Comparison of ENCODE assay signal across 12 cellular contexts in genomic region chr5:178324481-178325310, GRCh38.
DNase-seq lines count a peak whose midpoint lies in the region; ATAC-seq and TF ChIP-seq lines count a peak whose summit lies in the region.
"Had no signal": no experiment of that assay in that cellular context is flagged by ENCODE, and none has a peak within 500 bp of the region (broad histone marks: within the 10 kb centered on the region; RNA-seq: fewer than 3 reads in every experiment).

No MANE protein-coding gene starts in this region.

- H3K4me2 ChIP-seq in smooth muscle cell = no peak overlapping the region

- no peaks in the 10 kb centered on the region for H3K79me2 ChIP-seq in smooth muscle cell (ENCODE audit: low read depth)

- no peaks in the 10 kb centered on the region for H3K9me3 ChIP-seq in smooth muscle cell (replicated peaks; ENCODE audit: low read depth)

- H3K36me3 ChIP-seq in smooth muscle cell (ENCODE audit: low read depth) = no peaks in the 10 kb centered on the region

- H3F3A ChIP-seq in smooth muscle cell (ENCODE audit: low read depth) = no peaks in the 10 kb centered on the region

- no peak overlapping the region for H3K9ac ChIP-seq in smooth muscle cell (ENCODE audit: low read depth)

- H3K27me3 ChIP-seq in smooth muscle cell (ENCODE audit: low read depth) = no peaks in the 10 kb centered on the region

- peak overlapping the region; percentile 68 for H3K27ac Mint-ChIP-seq in glutamatergic neuron (ENCODE audit: unreplicated experiment)
- H3K27ac Mint-ChIP-seq in activated naive CD8-positive, alpha-beta T cell treated with anti-CD3 and anti-CD28 coated beads for 36 hours = no peak overlapping the region
- H3K27ac Mint-ChIP-seq: effector memory CD8-positive, alpha-beta T cell had no signal

- no peaks in the 10 kb centered on the region for H3K4me1 ChIP-seq in smooth muscle cell (ENCODE audit: low read depth)

- H3K4me3 ChIP-seq in GM12865 (ENCODE audit: low read depth, low read length) = peak overlapping the region; percentile 72
- H3K4me3 ChIP-seq in smooth muscle cell = no peak overlapping the region

- H3K4me1 Mint-ChIP-seq in glutamatergic neuron (ENCODE audit: low read depth, unreplicated experiment) = peaks cover 17% of the 10 kb centered on the region
- no peaks in the 10 kb centered on the region for H3K4me1 Mint-ChIP-seq in activated naive CD8-positive, alpha-beta T cell treated with anti-CD3 and anti-CD28 coated beads for 36 hours

- ATAC-seq in GM19438 (IDR thresholded peaks at IDR 0.05; ENCODE audit: low read depth, unreplicated experiment) (peak; percentile 71), HG03039 (IDR thresholded peaks at IDR 0.05; ENCODE audit: unreplicated experiment) (peak; percentile 50)
- ATAC-seq: effector memory CD8-positive, alpha-beta T cell had no signal

- no peaks in the 10 kb centered on the region for H4K20me1 ChIP-seq in smooth muscle cell (ENCODE audit: low read depth)

- no peaks in the 10 kb centered on the region for H3K36me3 Mint-ChIP-seq in glutamatergic neuron (ENCODE audit: unreplicated experiment)
- H3K36me3 Mint-ChIP-seq in activated naive CD8-positive, alpha-beta T cell treated with anti-CD3 and anti-CD28 coated beads for 36 hours = no peaks in the 10 kb centered on the region

- H3K9me3 Mint-ChIP-seq in glutamatergic neuron (ENCODE audit: unreplicated experiment) = peaks cover 15% of the 10 kb centered on the region
- no peaks in the 10 kb centered on the region for H3K9me3 Mint-ChIP-seq in activated naive CD8-positive, alpha-beta T cell treated with anti-CD3 and anti-CD28 coated beads for 36 hours
- H3K9me3 Mint-ChIP-seq: effector memory CD8-positive, alpha-beta T cell had no signal

- no peak overlapping the region for H3K4me3 Mint-ChIP-seq in glutamatergic neuron (ENCODE audit: unreplicated experiment)
- H3K4me3 Mint-ChIP-seq in activated naive CD8-positive, alpha-beta T cell treated with anti-CD3 and anti-CD28 coated beads for 36 hours = no peak overlapping the region
- H3K4me3 Mint-ChIP-seq: effector memory CD8-positive, alpha-beta T cell had no signal

- no peak overlapping the region for H3K27ac ChIP-seq in smooth muscle cell (ENCODE audit: low read depth)

- H2AFZ ChIP-seq in smooth muscle cell (ENCODE audit: low read depth) = no peak overlapping the region

- DNase-seq in GM12865 (ENCODE audit: low read depth) (peak; percentile 92), glutamatergic neuron (no peak), smooth muscle cell (lab: John Stamatoyannopoulos, UW; ENCODE audit: unreplicated experiment) (no peak), NCI-H1694 treated with DMSO at 0.1 percent for 48 hours (lab: John Stamatoyannopoulos, UW) (no peak)
- DNase-seq in activated naive CD8-positive, alpha-beta T cell treated with anti-CD3 and anti-CD28 coated beads for 36 hours = no peak
- DNase-seq in activated effector memory CD4-positive, alpha-beta T cell treated with Interleukin-2 at 50 U/mL for 16 hours = no peak
- DNase-seq: activated CD4-positive, alpha-beta T cell treated with anti-CD3 and anti-CD28 coated beads, Interleukin-2, amount 50 U/mL, for 1 hour; effector memory CD8-positive, alpha-beta T cell; NCI-H146; small intestine had no signal

- peaks cover 12% of the 10 kb centered on the region for H3K27me3 Mint-ChIP-seq in glutamatergic neuron (ENCODE audit: unreplicated experiment)
- H3K27me3 Mint-ChIP-seq in activated naive CD8-positive, alpha-beta T cell treated with anti-CD3 and anti-CD28 coated beads for 36 hours = no peaks in the 10 kb centered on the region

- no peak for TF ChIP-seq CTCF in GM12865 (IDR thresholded peaks at IDR 0.05; ENCODE audit: insufficient read depth, low read depth, low read length, missing control alignments)
- TF ChIP-seq CTCF in glutamatergic neuron (IDR thresholded peaks at IDR 0.05; ENCODE audit: partially characterized antibody, unreplicated experiment) = no peak
- no peak for TF ChIP-seq CTCF in smooth muscle cell (IDR thresholded peaks at IDR 0.05; ENCODE audit: borderline replicate concordance, insufficient read depth, poor library complexity, severe bottlenecking)

- WGBS in smooth muscle cell (ENCODE audit: low lambda C conversion rate) = 84% methylated on average over 31 of the region's 31 CpGs
